8 cellular contexts compared by ENCODE assay signal in genomic region chr1:146051452-146051852, GRCh38. TPM values are rescaled to one million over a fixed set of nuclear protein-coding genes. Genes with fewer than 3 reads are reported as not detected.
A peak's percentile ranks its signal among the peaks of the same experiment; 100 is the strongest.
DNase-seq lines count a peak whose midpoint lies in the region; ATAC-seq, FAIRE-seq and TF ChIP-seq lines count a peak whose summit lies in the region.

No MANE protein-coding gene starts in this region.

- no peaks in the 10 kb centered on the region for H3K36me3 Mint-ChIP-seq in activated CD4-positive, alpha-beta memory T cell treated with anti-CD3 and anti-CD28 coated beads, Interleukin-2, amount 10 ng/mL, durations not matched to agents 7 days and 5 days (ENCODE audit: low read depth)

- no peak for TF ChIP-seq CTCF in HEK293 (tag by site-specific recombination; IDR thresholded peaks at IDR 0.05)
- no peak for TF ChIP-seq CTCF in left ventricle myocardium inferior (IDR thresholded peaks at IDR 0.05; ENCODE audit: borderline replicate concordance)
- TF ChIP-seq CTCF in spleen (IDR thresholded peaks at IDR 0.05 in 8 of 11, conservative IDR thresholded peaks at IDR 0.05 in 3 of 11): no peak

- ATAC-seq in GM21423 (IDR thresholded peaks at IDR 0.05; ENCODE audit: unreplicated experiment): no peak

- CTCF ChIA-PET in HEK293 (lab: Yijun Ruan, JAX): interaction anchor here (0.7 to 1.3 kb wide), 3 partner anchors 12 to 78 kb away, joined by 3 to 6 read pairs (median 4); no protein-coding TSS in a partner anchor
- CTCF ChIA-PET in activated CD4-positive, alpha-beta memory T cell treated with anti-CD3 and anti-CD28 coated beads, Interleukin-2, amount 10 ng/mL, durations not matched to agents 7 days and 5 days (lab: Charles Lee): interaction anchor here (0.6 to 2.8 kb wide), 5 partner anchors 13 to 160 kb away, joined by 3 to 15 read pairs (median 4); no protein-coding TSS in a partner anchor

- WGBS in spleen, 5 donors: 58 to 71% (median 63%) methylated on average over 15 of the region's 15 CpGs

- H3K36me3 ChIP-seq in HEK293 (ENCODE audit: control insufficient read depth in 2 of 2, insufficient read depth in 1 of 2, low read length in 2 of 2): no peaks in the 10 kb centered on the region
- no peaks in the 10 kb centered on the region for H3K36me3 ChIP-seq in left ventricle myocardium inferior
- H3K36me3 ChIP-seq in spleen: no peaks in the 10 kb centered on the region

- intact Hi-C loops in left ventricle myocardium inferior (cut with micrococcal nuclease) (no loop called here), spleen (cut with DNase I; ENCODE audit: low total_unique reads) (no loop called here)

- H3K9me3 ChIP-seq in HEK293 (ENCODE audit: control insufficient read depth, insufficient read depth, low read depth, low read length) (no peaks in the 10 kb centered on the region), left ventricle myocardium inferior (replicated peaks) (no peaks in the 10 kb centered on the region), spleen (no peaks in the 10 kb centered on the region)

- DNase-seq in activated CD4-positive, alpha-beta memory T cell treated with anti-CD3 and anti-CD28 coated beads, Interleukin-2, amount 10 ng/mL, durations not matched to agents 7 days and 5 days: no peak
- DNase-seq in left ventricle myocardium inferior: no peak
- DNase-seq in spleen: no peak
- DNase-seq in RCC 7860 (ENCODE audit: low spot score): no peak
- no peak for DNase-seq in DMS114 treated with DMSO at 0.1 percent for 48 hours (lab: John Stamatoyannopoulos, UW; ENCODE audit: unreplicated experiment)
- no peak for DNase-seq in UCSD-AML1 (lab: John Stamatoyannopoulos, UW; ENCODE audit: unreplicated experiment)

- POLR2A ChIA-PET in HEK293 (lab: Yijun Ruan, JAX): interaction anchor here (1.0 to 3.7 kb wide), 6 partner anchors 9 to 192 kb away, joined by 3 to 82 read pairs (median 6); partner anchors contain the start of genes ANKRD34A, LIX1L, PIAS3 and POLR3GL
- POLR2A ChIA-PET in activated CD4-positive, alpha-beta memory T cell treated with anti-CD3 and anti-CD28 coated beads, Interleukin-2, amount 10 ng/mL, durations not matched to agents 7 days and 5 days (lab: Charles Lee): interaction anchor here (0.6 to 8.7 kb wide), 29 partner anchors 8 to 1505 kb away, joined by 3 to 267 read pairs (median 5); partner anchors contain the start of genes ANKRD34A, HJV, ITGA10 and LIX1L

- H3K4me1 ChIP-seq in HEK293 (ENCODE audit: control insufficient read depth, insufficient read depth, low read length) (no peaks in the 10 kb centered on the region), left ventricle myocardium inferior (no peaks in the 10 kb centered on the region), spleen (peaks cover 0 to 19% (median 9%) of the 10 kb centered on the region in 6 donors)

- H3K27ac Mint-ChIP-seq in activated CD4-positive, alpha-beta memory T cell treated with anti-CD3 and anti-CD28 coated beads, Interleukin-2, amount 10 ng/mL, durations not matched to agents 7 days and 5 days: peak overlapping the region; percentile 92

- no peaks in the 10 kb centered on the region for H3K27me3 Mint-ChIP-seq in activated CD4-positive, alpha-beta memory T cell treated with anti-CD3 and anti-CD28 coated beads, Interleukin-2, amount 10 ng/mL, durations not matched to agents 7 days and 5 days

- no peak for TF ChIP-seq POLR2A in spleen (IDR thresholded peaks at IDR 0.05)

- peak overlapping the region; percentile 76 for H3K4me3 Mint-ChIP-seq in activated CD4-positive, alpha-beta memory T cell treated with anti-CD3 and anti-CD28 coated beads, Interleukin-2, amount 10 ng/mL, durations not matched to agents 7 days and 5 days

- H3K9me3 Mint-ChIP-seq in activated CD4-positive, alpha-beta memory T cell treated with anti-CD3 and anti-CD28 coated beads, Interleukin-2, amount 10 ng/mL, durations not matched to agents 7 days and 5 days: no peaks in the 10 kb centered on the region

- peaks cover 32% of the 10 kb centered on the region for H3K4me1 Mint-ChIP-seq in activated CD4-positive, alpha-beta memory T cell treated with anti-CD3 and anti-CD28 coated beads, Interleukin-2, amount 10 ng/mL, durations not matched to agents 7 days and 5 days

- H3K27ac ChIP-seq in HEK293 (ENCODE audit: extremely low read depth, low read depth, low read length) (peak overlapping the region; percentile 90), left ventricle myocardium inferior (replicated peaks) (peak overlapping the region; percentile 76), spleen (peak overlapping the region; percentile 69 to 89 (median 83))

- H3K4me3 ChIP-seq in HEK293 (ENCODE audit: low read depth, low read length) (peak overlapping the region; percentile 23), left ventricle myocardium inferior (peak overlapping the region; percentile 64), spleen (peak overlapping the region in 6 of 8 donors; percentile 24 to 58 (median 30))

- no peak for FAIRE-seq in RCC 7860 (lab: Jason Lieb, UNC)

- H3K27me3 ChIP-seq in left ventricle myocardium inferior (ENCODE audit: low read depth): no peaks in the 10 kb centered on the region
- no peaks in the 10 kb centered on the region for H3K27me3 ChIP-seq in spleen (replicated peaks in 1 of 7)

TF ChIP-seq in HEK293, 187 proteins besides CTCF, POLR2A, EP300 and RAD21:
- TF ChIP-seq ZNF366 (tag by site-specific recombination; conservative IDR thresholded peaks at IDR 0.05): 0 out of 2 replicates have a peak, but pooled peaks have one; percentile 8
- peak; percentile 64 for TF ChIP-seq ZNF335 (tag by site-specific recombination; conservative IDR thresholded peaks at IDR 0.05)
- TF ChIP-seq ZNF610 (tag by site-specific recombination; IDR thresholded peaks at IDR 0.05; ENCODE audit: borderline replicate concordance): no peak
- 0 out of 2 replicates have a peak, but pooled peaks have one; percentile 11 for TF ChIP-seq ZBTB11 (tag by site-specific recombination; conservative IDR thresholded peaks at IDR 0.05; ENCODE audit: low read depth)
- TF ChIP-seq ZNF133 (tag by site-specific recombination; IDR thresholded peaks at IDR 0.05): no peak
TF ChIP-seq in HEK293: peak in this region for 3.

RNA-seq across cellular contexts. Expression of gene HJV, which starts 29.9 kb away (rescaled TPM):
- not detected for total RNA-seq in activated CD4-positive, alpha-beta memory T cell treated with anti-CD3 and anti-CD28 coated beads, Interleukin-2, amount 10 ng/mL, durations not matched to agents 7 days and 5 days
- total RNA-seq in left ventricle myocardium inferior (90.3 TPM), spleen (not detected)
- not detected for polyA plus RNA-seq in spleen

RNA-seq across cellular contexts. Expression of gene TXNIP, which starts 55.1 kb away (rescaled TPM):
- total RNA-seq in activated CD4-positive, alpha-beta memory T cell treated with anti-CD3 and anti-CD28 coated beads, Interleukin-2, amount 10 ng/mL, durations not matched to agents 7 days and 5 days: 100 to 1,000 TPM; 397 to 407 TPM
- total RNA-seq in left ventricle myocardium inferior (753 TPM), spleen (1,000 to 10,000 TPM in 5 of 7 donors, 100 to 1,000 TPM in 2; 622 to 2,368 (median 1,747) TPM)
- polyA plus RNA-seq in spleen: 100 to 1,000 TPM; 446 to 779 (median 670) TPM

Comparison
In these comparisons a context has a peak if more than half of its experiments do, and no peak if none do; other contexts are left out.
1. RNA of gene HJV, which starts 29.9 kb away (total RNA-seq): 90.3 TPM in left ventricle myocardium inferior (single experiment); not detected in activated CD4-positive, alpha-beta memory T cell treated with anti-CD3 and anti-CD28 coated beads, Interleukin-2, amount 10 ng/mL, durations not matched to agents 7 days and 5 days and not detected in spleen; every median in the first group is over 10 times any median in the second.
2. Peak in every context shown above with its lines, with median percentiles within 50 percentile points of each other: H3K27ac ChIP-seq and H3K4me3 ChIP-seq.